ENCODE assay signal across 23 cellular contexts in genomic region chr4:2698504-2698903, GRCh38. TPM values are rescaled to one million over a fixed set of nuclear protein-coding genes. Genes with fewer than 3 reads are reported as not detected.
A peak's percentile ranks its signal among the peaks of the same experiment; 100 is the strongest.
DNase-seq lines count a peak whose midpoint lies in the region; ATAC-seq lines count a peak whose summit lies in the region.
"Had no signal": no experiment of that assay in that cellular context is flagged by ENCODE, and none has a peak within 500 bp of the region (broad histone marks: within the 10 kb centered on the region; RNA-seq: fewer than 3 reads in every experiment).

No MANE protein-coding gene starts in this region.

- no peak overlapping the region for H3K4me3 Mint-ChIP-seq in stimulated activated naive CD8-positive, alpha-beta T cell treated with anti-CD3 and anti-CD28 coated beads, Interleukin-15, amount 100 ng/mL, for 72 hours
- H3K4me3 Mint-ChIP-seq in activated T-helper 17 cell treated with anti-CD3 and anti-CD28 coated beads, Interleukin-2, amount 50 U/mL, for 72 hours, result no peak overlapping the region
- H3K4me3 Mint-ChIP-seq: nephron had no signal

- no peak for DNase-seq in stimulated activated naive CD8-positive, alpha-beta T cell treated with anti-CD3 and anti-CD28 coated beads, Interleukin-15, Interleukin-2, amounts not matched to agents 100 U/mL and 50 U/mL, for 24 hours
- DNase-seq in stimulated activated naive CD8-positive, alpha-beta T cell treated with anti-CD3 and anti-CD28 coated beads, Interleukin-15, amount 100 ng/mL, for 72 hours, result no peak
- peak; percentile 5 for DNase-seq in mesenteric fat pad (ENCODE audit: low spot score)
- no peak for DNase-seq in GM19240 (ENCODE audit: insufficient read length, low spot score)
- no peak for DNase-seq in DMS153 (lab: John Stamatoyannopoulos, UW)
- DNase-seq: activated effector memory CD4-positive, alpha-beta T cell treated with anti-CD3 and anti-CD28 coated beads, Interleukin-2, amount 50 U/mL, for 16 hours; brain microvascular endothelial cell; kidney glomerular epithelial cell; MM.1S; mucosa of descending colon; NCI-H1105 treated with DMSO at 0.1 percent for 48 hours; NCI-H187 treated with DMSO at 0.1 percent for 48 hours; NCI-H2171 treated with DMSO at 0.1 percent for 48 hours; NCI-H510A; NK-92 treated with Interleukin-12 subunit alpha and Interleukin-12 subunit beta, amount 100 ng/mL, for 24 hours; PC-3; SK-N-SH; stimulated activated naive CD4-positive, alpha-beta T cell treated with Interleukin-2 at 50 U/mL for 16 hours; T-helper 2 cell had no signal

- no peaks in the 10 kb centered on the region for H3K27me3 Mint-ChIP-seq in stimulated activated naive CD8-positive, alpha-beta T cell treated with anti-CD3 and anti-CD28 coated beads, Interleukin-15, amount 100 ng/mL, for 72 hours
- no peaks in the 10 kb centered on the region for H3K27me3 Mint-ChIP-seq in activated T-helper 17 cell treated with anti-CD3 and anti-CD28 coated beads, Interleukin-2, amount 50 U/mL, for 72 hours

- H3K27ac Mint-ChIP-seq in stimulated activated naive CD8-positive, alpha-beta T cell treated with anti-CD3 and anti-CD28 coated beads, Interleukin-15, amount 100 ng/mL, for 72 hours, result peak overlapping the region in 1 of 2 donors; percentile 73
- peak overlapping the region; percentile 39 for H3K27ac Mint-ChIP-seq in activated T-helper 17 cell treated with anti-CD3 and anti-CD28 coated beads, Interleukin-2, amount 50 U/mL, for 72 hours
- H3K27ac Mint-ChIP-seq: nephron had no signal

- peaks cover 8% of the 10 kb centered on the region for H3K4me1 Mint-ChIP-seq in stimulated activated naive CD8-positive, alpha-beta T cell treated with anti-CD3 and anti-CD28 coated beads, Interleukin-15, amount 100 ng/mL, for 72 hours
- no peaks in the 10 kb centered on the region for H3K4me1 Mint-ChIP-seq in activated T-helper 17 cell treated with anti-CD3 and anti-CD28 coated beads, Interleukin-2, amount 50 U/mL, for 72 hours
- H3K4me1 Mint-ChIP-seq: nephron had no signal

- ATAC-seq in stimulated activated naive CD8-positive, alpha-beta T cell treated with anti-CD3 and anti-CD28 coated beads, Interleukin-15, Interleukin-2, amounts not matched to agents 100 U/mL and 50 U/mL, for 24 hours, result peak; percentile 66
- no peak for ATAC-seq in stimulated activated naive CD8-positive, alpha-beta T cell treated with anti-CD3 and anti-CD28 coated beads, Interleukin-15, amount 100 ng/mL, for 72 hours
- peak; percentile 19 for ATAC-seq in activated T-helper 17 cell treated with anti-CD3 and anti-CD28 coated beads, Interleukin-2, amount 50 U/mL, for 72 hours (replicated peaks)
- no peak for ATAC-seq in GM21367 (IDR thresholded peaks at IDR 0.05; ENCODE audit: unreplicated experiment)
- ATAC-seq: activated CD4-positive, CD25-positive, alpha-beta regulatory T cell treated with anti-CD3 and anti-CD28 coated beads, Interleukin-2, amount 50 U/mL, for 24 hours; mucosa of descending colon; PC-3 had no signal

- peaks cover 99% of the 10 kb centered on the region for H3K36me3 Mint-ChIP-seq in activated T-helper 17 cell treated with anti-CD3 and anti-CD28 coated beads, Interleukin-2, amount 50 U/mL, for 72 hours (ENCODE audit: low read depth)

- no peaks in the 10 kb centered on the region for H3K9me3 Mint-ChIP-seq in stimulated activated naive CD8-positive, alpha-beta T cell treated with anti-CD3 and anti-CD28 coated beads, Interleukin-15, amount 100 ng/mL, for 72 hours
- no peaks in the 10 kb centered on the region for H3K9me3 Mint-ChIP-seq in activated T-helper 17 cell treated with anti-CD3 and anti-CD28 coated beads, Interleukin-2, amount 50 U/mL, for 72 hours
- H3K9me3 Mint-ChIP-seq: nephron had no signal

RNA-seq across cellular contexts. Expression of gene TNIP2, which starts 57.6 kb away (rescaled TPM):
- 100 to 1,000 TPM in 1 of 2 donors, 10 to 100 TPM in 1; 80.1 to 110 TPM for total RNA-seq in activated T-helper 17 cell treated with anti-CD3 and anti-CD28 coated beads, Interleukin-2, amount 50 U/mL, for 72 hours
- 49.5 TPM for total RNA-seq in mesenteric fat pad

Comparison
In these comparisons a context has a peak if more than half of its experiments do, and no peak if none do; other contexts are left out.
1. ATAC-seq: peak in stimulated activated naive CD8-positive, alpha-beta T cell treated with anti-CD3 and anti-CD28 coated beads, Interleukin-15, Interleukin-2, amounts not matched to agents 100 U/mL and 50 U/mL, for 24 hours (single experiment) and activated T-helper 17 cell treated with anti-CD3 and anti-CD28 coated beads, Interleukin-2, amount 50 U/mL, for 72 hours (single experiment); none in stimulated activated naive CD8-positive, alpha-beta T cell treated with anti-CD3 and anti-CD28 coated beads, Interleukin-15, amount 100 ng/mL, for 72 hours (single experiment) and GM21367 (single experiment).